ENCODE assay signal across 11 cellular contexts in the genomic region with DNA sequence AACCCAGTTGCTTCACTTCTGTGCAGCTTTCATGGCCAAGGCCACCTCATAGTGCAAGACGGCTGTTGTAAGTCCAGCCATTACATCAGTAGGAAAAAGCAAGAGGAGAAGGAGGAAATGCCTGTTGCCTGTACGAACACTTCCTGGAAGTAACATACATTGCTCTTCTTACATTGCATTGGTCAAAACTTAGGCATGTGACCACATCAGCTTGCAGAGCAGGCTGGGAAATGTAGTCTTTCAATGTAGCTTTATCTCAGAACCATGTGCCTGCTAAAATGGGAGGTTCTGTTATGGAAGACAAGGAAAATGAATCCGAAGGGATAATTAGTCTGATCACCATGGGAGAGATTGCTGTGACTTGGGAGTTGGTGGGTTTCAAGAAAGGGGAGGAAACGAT. TPM values are rescaled to one million over a fixed set of nuclear protein-coding genes. Genes with fewer than 3 reads are reported as not detected.
DNase-seq lines count a peak whose midpoint lies in the region; ATAC-seq, FAIRE-seq and TF ChIP-seq lines count a peak whose summit lies in the region.
"Had no signal": no experiment of that assay in that cellular context is flagged by ENCODE, and none has a peak within 500 bp of the region (broad histone marks: within the 10 kb centered on the region; RNA-seq: fewer than 3 reads in every experiment).

No MANE protein-coding gene starts in this region.

- H3K4me1 Mint-ChIP-seq in activated naive CD4-positive, alpha-beta T cell treated with anti-CD3 and anti-CD28 coated beads, Interleukin-2, amount 50 U/mL, for 24 hours = peaks cover 32% of the 10 kb centered on the region

- H3K9me2 ChIP-seq in MM.1S (replicated peaks; ENCODE audit: insufficient read depth, low read length) = no peaks in the 10 kb centered on the region
- no peaks in the 10 kb centered on the region for H3K9me2 ChIP-seq in PC-9 (ENCODE audit: insufficient read depth)

- H3K9me3 Mint-ChIP-seq in activated naive CD4-positive, alpha-beta T cell treated with anti-CD3 and anti-CD28 coated beads, Interleukin-2, amount 50 U/mL, for 24 hours = no peaks in the 10 kb centered on the region
- H3K9me3 Mint-ChIP-seq: central memory CD8-positive, alpha-beta T cell had no signal

- no peaks in the 10 kb centered on the region for H3K79me2 ChIP-seq in MM.1S (ENCODE audit: low read length)
- H3K79me2 ChIP-seq in PC-9 (ENCODE audit: low read depth) = peaks cover 18% of the 10 kb centered on the region

- peak overlapping the region; percentile 20 for H3K4me3 Mint-ChIP-seq in activated naive CD4-positive, alpha-beta T cell treated with anti-CD3 and anti-CD28 coated beads, Interleukin-2, amount 50 U/mL, for 24 hours
- H3K4me3 Mint-ChIP-seq: central memory CD8-positive, alpha-beta T cell had no signal

- H3K27ac ChIP-seq in MM.1S (ENCODE audit: low read length) (no peak overlapping the region), small intestine (ENCODE audit: low read depth in 1 of 2, low read length in 1 of 2) (no peak overlapping the region), PC-9 (no peak overlapping the region)
- H3K27ac ChIP-seq: Peyer's patch had no signal

- H3K27me3 ChIP-seq in MM.1S (replicated peaks; ENCODE audit: insufficient read depth, low read length) = no peaks in the 10 kb centered on the region
- no peaks in the 10 kb centered on the region for H3K27me3 ChIP-seq in small intestine (ENCODE audit: control insufficient read depth in 2 of 2, insufficient read depth in 2 of 2, low read length in 2 of 2)
- no peaks in the 10 kb centered on the region for H3K27me3 ChIP-seq in PC-9 (ENCODE audit: insufficient read depth, low read depth)
- H3K27me3 ChIP-seq: Peyer's patch had no signal

- no TSS peak for BruUV-seq in PC-9 (replicated peaks; lab: Mats Ljungman, UMichigan)

- H3K36me3 Mint-ChIP-seq in activated naive CD4-positive, alpha-beta T cell treated with anti-CD3 and anti-CD28 coated beads, Interleukin-2, amount 50 U/mL, for 24 hours = peaks cover 11% of the 10 kb centered on the region

- TF ChIP-seq CTCF in MM.1S (IDR thresholded peaks at IDR 0.05; ENCODE audit: low read length) (no peak), cardiac fibroblast (IDR thresholded peaks at IDR 0.05; ENCODE audit: low read depth, low read length) (no peak), PC-9 (conservative IDR thresholded peaks at IDR 0.05) (no peak), GM13976 (IDR thresholded peaks at IDR 0.05; ENCODE audit: borderline replicate concordance, control extremely low read depth, extremely low read depth, insufficient read depth, missing control alignments) (no peak)

- in situ Hi-C loops in GM13976 (cut with MboI; ENCODE audit: low sequenced_read_pairs, unreplicated experiment) = no loop called here

- 80 to 92% (median 84%) methylated on average over 4 of the region's 4 CpGs for WGBS in small intestine, 3 donors

- H4K20me1 ChIP-seq in MM.1S (ENCODE audit: insufficient read depth, low read length) (no peaks in the 10 kb centered on the region), PC-9 (ENCODE audit: insufficient read depth) (no peaks in the 10 kb centered on the region)

- H2AFZ ChIP-seq in MM.1S (ENCODE audit: low read length) (0 out of 2 replicates have a peak overlapping the region, but pooled peaks have one; percentile 5), PC-9 (no peak overlapping the region)

- no peak for FAIRE-seq in small intestine (lab: Jason Lieb, UNC)

- intact Hi-C loops in PC-9 (cut with micrococcal nuclease; ENCODE audit: unreplicated experiment) = no loop called here

- no peak overlapping the region for H3K9ac ChIP-seq in MM.1S (ENCODE audit: low read length)

- POLR2A ChIA-PET in PC-9 (lab: Charles Lee; ENCODE audit: unreplicated experiment) = interaction anchor here (0.7 kb wide), 1 partner anchor 694 kb away, joined by 8 read pairs; no protein-coding TSS in a partner anchor

- H3K4me2 ChIP-seq in MM.1S (ENCODE audit: low read depth, low read length) = no peak overlapping the region
- no peak overlapping the region for H3K4me2 ChIP-seq in PC-9

- no peaks in the 10 kb centered on the region for H3K36me3 ChIP-seq in MM.1S (replicated peaks; ENCODE audit: insufficient read depth, low read length)
- H3K36me3 ChIP-seq in small intestine (ENCODE audit: control insufficient read depth in 2 of 2, insufficient read depth in 2 of 2, low read length in 2 of 2) = peaks cover 0 to 2% of the 10 kb centered on the region in 2 donors
- H3K36me3 ChIP-seq in PC-9 (ENCODE audit: low read depth) = peaks cover 17% of the 10 kb centered on the region; the same call in 1 of the 2 replicates
- H3K36me3 ChIP-seq: Peyer's patch had no signal

- DNase-seq in activated naive CD4-positive, alpha-beta T cell treated with Interleukin-2 at 50 U/mL for 16 hours = no peak
- DNase-seq in MM.1S = no peak
- DNase-seq in cardiac fibroblast (ENCODE audit: low read depth in 2 of 2) = peak; percentile 24 to 54
- DNase-seq in small intestine = peak; percentile 33
- no peak for DNase-seq in PC-9
- no peak for DNase-seq in GM13976 (ENCODE audit: low spot score)
- DNase-seq: hippocampal formation, Peyer's patch had no signal

- no peak for ATAC-seq in HG02571 (IDR thresholded peaks at IDR 0.05; ENCODE audit: unreplicated experiment)

- no peak overlapping the region for H3K4me3 ChIP-seq in MM.1S (ENCODE audit: low read length)
- H3K4me3 ChIP-seq in cardiac fibroblast (replicated peaks in 1 of 2; ENCODE audit: low read depth in 2 of 2, low read length in 2 of 2) = no peak overlapping the region
- no peak overlapping the region for H3K4me3 ChIP-seq in small intestine (ENCODE audit: low read depth in 1 of 2, low read length in 2 of 2)
- no peak overlapping the region for H3K4me3 ChIP-seq in PC-9
- H3K4me3 ChIP-seq: Peyer's patch had no signal

- H3K27ac Mint-ChIP-seq in activated naive CD4-positive, alpha-beta T cell treated with anti-CD3 and anti-CD28 coated beads, Interleukin-2, amount 50 U/mL, for 24 hours = no peak overlapping the region

- H3K27me3 Mint-ChIP-seq in activated naive CD4-positive, alpha-beta T cell treated with anti-CD3 and anti-CD28 coated beads, Interleukin-2, amount 50 U/mL, for 24 hours = no peaks in the 10 kb centered on the region
- H3K27me3 Mint-ChIP-seq: central memory CD8-positive, alpha-beta T cell had no signal

- H3K4me1 ChIP-seq in MM.1S (ENCODE audit: low read length) (no peaks in the 10 kb centered on the region), small intestine (ENCODE audit: control insufficient read depth in 2 of 2, insufficient read depth in 1 of 2, low read depth in 1 of 2, low read length in 1 of 2) (no peaks in the 10 kb centered on the region), PC-9 (replicated peaks; ENCODE audit: insufficient read depth) (peaks cover 14% of the 10 kb centered on the region)

- CTCF ChIA-PET in PC-9 (lab: Charles Lee) = interaction anchor here (0.6 kb wide), 1 partner anchor 110 kb away, joined by 3 read pairs; no protein-coding TSS in a partner anchor

- no peaks in the 10 kb centered on the region for H3K9me3 ChIP-seq in MM.1S (replicated peaks; ENCODE audit: insufficient read depth, low read length)
- no peaks in the 10 kb centered on the region for H3K9me3 ChIP-seq in small intestine (ENCODE audit: control insufficient read depth, low read depth)
- H3K9me3 ChIP-seq in PC-9 (ENCODE audit: insufficient read depth, low read depth) = no peaks in the 10 kb centered on the region
- H3K9me3 ChIP-seq: Peyer's patch had no signal

- no peaks in the 10 kb centered on the region for H3F3A ChIP-seq in MM.1S (ENCODE audit: insufficient read depth, low read length)
- 0 out of 2 replicates have a peak, but pooled peaks cover 4% of the 10 kb centered on the region for H3F3A ChIP-seq in PC-9 (ENCODE audit: insufficient read depth, low read depth)

RNA-seq across cellular contexts. Expression of a gene that starts 4.3 kb away (rescaled TPM):
- 1 to 10 TPM in 2 of 3 donors, under 1 TPM in 1; 0.45 to 4.3 (median 1.1) TPM for polyA plus RNA-seq in small intestine
- 24.1 and 35.7 TPM in 2 replicates for total RNA-seq in PC-9 (2021)

Comparison
In these comparisons a context has a peak if more than half of its experiments do, and no peak if none do; other contexts are left out.
1. DNase-seq: peak in cardiac fibroblast (2 of 2) and small intestine (single experiment); none in activated naive CD4-positive, alpha-beta T cell treated with Interleukin-2 at 50 U/mL for 16 hours (single experiment), MM.1S (single experiment), PC-9 (0 of 2) and GM13976 (single experiment).